ENCODE assay signal across 2 cellular contexts in genomic region chr9:33493814-33494213, GRCh38. TPM values are rescaled to one million over a fixed set of nuclear protein-coding genes. Genes with fewer than 3 reads are reported as not detected.
"Had no signal": no experiment of that assay in that cellular context is flagged by ENCODE, and none has a peak within 500 bp of the region (broad histone marks: within the 10 kb centered on the region; RNA-seq: fewer than 3 reads in every experiment).

No MANE protein-coding gene starts in this region.

RNA-seq across cellular contexts. Expression of gene ANKRD18B, which starts 30.2 kb away (rescaled TPM):
- polyA plus RNA-seq: IgD-negative memory B cell had no signal

RNA-seq across cellular contexts. Expression of gene AQP3, which starts 46.4 kb away (rescaled TPM):
- total RNA-seq: GM23248 had no signal
